In the genomic region with DNA sequence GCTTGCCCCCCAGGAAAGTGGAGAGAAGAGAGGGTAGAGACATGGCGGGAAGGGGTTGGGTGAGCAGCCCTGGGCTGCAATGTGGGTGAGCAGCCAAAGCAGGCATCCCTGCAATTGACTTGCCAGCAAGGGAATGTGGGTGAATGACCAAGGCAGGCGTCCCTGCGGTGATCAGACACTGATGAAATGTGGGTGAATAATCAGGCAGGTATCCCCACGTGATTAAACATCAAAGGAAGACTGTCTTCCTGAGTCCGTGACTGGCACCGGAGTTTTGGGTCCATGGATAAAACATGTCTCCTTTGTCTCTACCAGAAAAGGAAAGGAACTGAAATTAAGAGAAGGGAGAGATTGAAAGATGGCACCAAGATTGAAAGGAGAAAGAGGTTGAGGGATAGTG, we compare ENCODE assay signal across 6 cellular contexts.
DNase-seq lines count a peak whose midpoint lies in the region; ATAC-seq and TF ChIP-seq lines count a peak whose summit lies in the region.
"Not testable (repeated sequence)": the region's sequence is repeated elsewhere in the genome, so short reads cannot be mapped to it uniquely, and the experiment has no call there.

No MANE protein-coding gene starts in this region.

- H4K20me1 ChIP-seq in GM23338 (replicated peaks; ENCODE audit: insufficient read depth); neural progenitor cell (ENCODE audit: low read depth): not testable (repeated sequence)

- H3K9me3 Mint-ChIP-seq in GM23338 (peaks cover 23% of the 10 kb centered on the region), WTC11 (peaks cover 18% of the 10 kb centered on the region)
- not testable (repeated sequence) for H3K9me3 Mint-ChIP-seq in endothelial cell (ENCODE audit: unreplicated experiment); neural progenitor cell

- peak overlapping the region; percentile 72 for H3K4me2 ChIP-seq in GM23338
- H3K4me2 ChIP-seq in neural progenitor cell = not testable (repeated sequence)

- POLR2A ChIA-PET in WTC11 (lab: Charles Lee) = not testable (repeated sequence)

- CTCF ChIA-PET in WTC11 (lab: Charles Lee) = not testable (repeated sequence)

- H3K4me3 ChIP-seq in GM23338 (peak overlapping the region; percentile 37), HUES6 (ENCODE audit: low read depth, low read length) (peak overlapping the region; percentile 59), iPS-15b (ENCODE audit: low read depth, low read length) (peak overlapping the region; percentile 65)
- not testable (repeated sequence) for H3K4me3 ChIP-seq in neural progenitor cell

- DNase-seq in GM23338 (ENCODE audit: low spot score); WTC11 (ENCODE audit: low spot score); endothelial cell (ENCODE audit: low spot score); neural progenitor cell (ENCODE audit: low spot score): not testable (repeated sequence)

- ATAC-seq in GM23338, WTC11: not testable (repeated sequence)

- H3K27me3 ChIP-seq in GM23338 (ENCODE audit: insufficient read depth); HUES6 (ENCODE audit: control insufficient read depth, insufficient read depth, low read length); iPS-15b (ENCODE audit: control insufficient read depth, insufficient read depth, low read length); neural progenitor cell: not testable (repeated sequence)

- not testable (repeated sequence) for H2AFZ ChIP-seq in GM23338; neural progenitor cell (replicated peaks)

- H3K4me1 ChIP-seq in GM23338 (ENCODE audit: insufficient read depth) (peaks cover 62% of the 10 kb centered on the region), HUES6 (ENCODE audit: control insufficient read depth, insufficient read depth, low read length) (peaks cover 55% of the 10 kb centered on the region), iPS-15b (ENCODE audit: control insufficient read depth, insufficient read depth, low read length) (peaks cover 31% of the 10 kb centered on the region), neural progenitor cell (peaks cover 35% of the 10 kb centered on the region)

- H3K36me3 ChIP-seq in GM23338 (ENCODE audit: insufficient read depth); iPS-15b (ENCODE audit: control insufficient read depth, insufficient read depth, low read length); neural progenitor cell: not testable (repeated sequence)
- H3K36me3 ChIP-seq in HUES6 (ENCODE audit: control insufficient read depth, insufficient read depth, low read length) = peaks cover 41% of the 10 kb centered on the region

- H3K9me2 ChIP-seq in GM23338 (ENCODE audit: insufficient read depth) = not testable (repeated sequence)

- H3K9ac ChIP-seq in HUES6 (ENCODE audit: low read length) = peak overlapping the region; percentile 91
- H3K9ac ChIP-seq in iPS-15b (ENCODE audit: low read depth, low read length) = peak overlapping the region; percentile 73
- H3K9ac ChIP-seq in neural progenitor cell = not testable (repeated sequence)

- H3K4me3 Mint-ChIP-seq in GM23338 (peak overlapping the region; percentile 36; the same call in 2 of the 3 replicates), WTC11 (peak overlapping the region; percentile 63), endothelial cell (ENCODE audit: unreplicated experiment) (peak overlapping the region; percentile 53)
- not testable (repeated sequence) for H3K4me3 Mint-ChIP-seq in neural progenitor cell

- H3K4me1 Mint-ChIP-seq in GM23338 = peaks cover 47% of the 10 kb centered on the region
- H3K4me1 Mint-ChIP-seq in WTC11 = peaks cover 56% of the 10 kb centered on the region
- H3K4me1 Mint-ChIP-seq in endothelial cell (ENCODE audit: unreplicated experiment) = peaks cover 35% of the 10 kb centered on the region
- not testable (repeated sequence) for H3K4me1 Mint-ChIP-seq in neural progenitor cell

- H3F3A ChIP-seq in GM23338 (replicated peaks; ENCODE audit: low read depth); neural progenitor cell (ENCODE audit: low read depth): not testable (repeated sequence)

- H3K27me3 Mint-ChIP-seq in GM23338 (ENCODE audit: insufficient read depth, low read depth, poor library complexity) = peaks cover 10% of the 10 kb centered on the region
- H3K27me3 Mint-ChIP-seq in WTC11 (ENCODE audit: low read depth) = peaks cover 33% of the 10 kb centered on the region
- H3K27me3 Mint-ChIP-seq in endothelial cell (ENCODE audit: unreplicated experiment); neural progenitor cell (ENCODE audit: insufficient read depth, low read depth): not testable (repeated sequence)

- TF ChIP-seq CTCF in GM23338 (conservative IDR thresholded peaks at IDR 0.05; ENCODE audit: low read depth in 2 of 2); WTC11 (IDR thresholded peaks at IDR 0.05); endothelial cell (IDR thresholded peaks at IDR 0.05; ENCODE audit: unreplicated experiment); neural progenitor cell (IDR thresholded peaks at IDR 0.05): not testable (repeated sequence)

- peak overlapping the region; percentile 71; the same call in 1 of the 2 replicates for H3K27ac Mint-ChIP-seq in GM23338
- H3K27ac Mint-ChIP-seq in WTC11 = peak overlapping the region; percentile 88
- peak overlapping the region; percentile 62 for H3K27ac Mint-ChIP-seq in endothelial cell (ENCODE audit: unreplicated experiment)
- peak overlapping the region; percentile 3 for H3K27ac Mint-ChIP-seq in neural progenitor cell

- H3K9me3 ChIP-seq in HUES6 (ENCODE audit: control insufficient read depth, insufficient read depth, low read depth, low read length); iPS-15b (ENCODE audit: control insufficient read depth, insufficient read depth, low read length); neural progenitor cell (ENCODE audit: low read depth): not testable (repeated sequence)

- peaks cover 26% of the 10 kb centered on the region for H3K36me3 Mint-ChIP-seq in GM23338 (ENCODE audit: low read depth)
- peaks cover 20% of the 10 kb centered on the region for H3K36me3 Mint-ChIP-seq in WTC11
- H3K36me3 Mint-ChIP-seq in endothelial cell (ENCODE audit: low read depth, unreplicated experiment); neural progenitor cell: not testable (repeated sequence)

- peaks cover 20% of the 10 kb centered on the region for H3K79me2 ChIP-seq in GM23338 (replicated peaks; ENCODE audit: insufficient read depth)
- not testable (repeated sequence) for H3K79me2 ChIP-seq in neural progenitor cell (ENCODE audit: low read depth)

- H3K27ac ChIP-seq in GM23338 (ENCODE audit: low read depth) (peak overlapping the region; percentile 97), HUES6 (ENCODE audit: low read depth, low read length) (peak overlapping the region; percentile 90; the same call in 1 of the 2 replicates)
- not testable (repeated sequence) for H3K27ac ChIP-seq in neural progenitor cell

TF ChIP-seq in WTC11, 78 proteins besides CTCF, POLR2A, EP300 and RAD21:
- TF ChIP-seq SP1 (CRISPR knock-in tag; conservative IDR thresholded peaks at IDR 0.05) = 0 out of 2 replicates have a peak, but pooled peaks have one; percentile 21

Comparison
In these comparisons a context has a peak if more than half of its experiments do, and no peak if none do; other contexts are left out.
1. H3K27ac Mint-ChIP-seq: peak in every context shown above with its lines; median percentile 88 in WTC11; 71 in GM23338; 62 in endothelial cell; 3 in neural progenitor cell.